Comparison of ENCODE assay signal across 16 cellular contexts in the genomic region with DNA sequence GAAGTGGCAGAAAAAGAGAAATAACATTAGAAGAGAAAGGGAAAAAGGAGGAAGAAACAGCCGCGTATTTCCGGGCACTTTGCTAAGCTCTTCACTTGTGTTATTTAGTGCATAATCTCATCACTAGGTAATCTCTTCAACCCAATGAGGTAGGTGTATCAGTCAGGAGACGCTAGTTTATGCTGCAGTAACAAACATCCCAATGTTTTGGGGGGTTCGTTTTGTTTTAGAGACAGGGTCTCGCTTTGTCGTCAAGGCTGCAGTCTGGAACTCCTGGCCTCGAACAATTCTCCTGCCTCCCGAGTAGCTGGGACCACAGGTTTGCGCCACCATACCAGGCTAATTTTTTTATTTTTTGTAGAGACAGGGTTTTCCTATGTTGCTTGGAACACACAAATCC.
"Had no signal": no experiment of that assay in that cellular context is flagged by ENCODE, and none has a peak within 500 bp of the region (broad histone marks: within the 10 kb centered on the region; RNA-seq: fewer than 3 reads in every experiment).

No MANE protein-coding gene starts in this region.

- H3K9me3 Mint-ChIP-seq: activated T-cell treated with anti-CD3 and anti-CD28 coated beads, Interleukin-2, amount 50 U/mL, for 24 hours; natural killer cell had no signal

- ATAC-seq: gastroesophageal sphincter, natural killer cell, right cardiac atrium had no signal

- H3K27me3 Mint-ChIP-seq: activated T-cell treated with anti-CD3 and anti-CD28 coated beads, Interleukin-2, amount 50 U/mL, for 24 hours had no signal

- H3K4me3 Mint-ChIP-seq: activated T-cell treated with anti-CD3 and anti-CD28 coated beads, Interleukin-2, amount 50 U/mL, for 24 hours; natural killer cell had no signal

- H3K4me3 ChIP-seq: adrenal gland, cardiac muscle cell, gastroesophageal sphincter, lung, smooth muscle cell, thoracic aorta had no signal

- H3K27ac ChIP-seq: cardiac muscle cell, gastroesophageal sphincter, thoracic aorta had no signal

- H3K36me3 Mint-ChIP-seq: natural killer cell had no signal

- H3K27ac Mint-ChIP-seq: activated T-cell treated with anti-CD3 and anti-CD28 coated beads, Interleukin-2, amount 50 U/mL, for 24 hours had no signal

- H3K27me3 ChIP-seq: adrenal gland, cardiac muscle cell, gastroesophageal sphincter had no signal

- H3K36me3 ChIP-seq: adrenal gland, cardiac muscle cell, gastroesophageal sphincter, thoracic aorta had no signal

- DNase-seq: activated CD4-positive, CD25-positive, alpha-beta regulatory T cell treated with anti-CD3 and anti-CD28 coated beads, Interleukin-2, amount 50 U/mL, for 72 hours; activated effector memory CD4-positive, alpha-beta T cell treated with Interleukin-2 at 50 U/mL for 16 hours; activated naive CD4-positive, alpha-beta T cell treated with anti-CD3 and anti-CD28 coated beads, Interleukin-2, amount 50 U/mL, for 16 hours; activated T-cell treated with anti-CD3 and anti-CD28 coated beads, Interleukin-2, amount 50 U/mL, for 24 hours; adrenal gland; erythroblast; islet precursor cell; natural killer cell; nucleus accumbens; T-helper 1 cell had no signal

- H3K9me3 ChIP-seq: adrenal gland, gastroesophageal sphincter, thoracic aorta had no signal
